In genomic region chr3:49104052-49104426, GRCh38 we compare ENCODE assay signal across 8 cellular contexts. TPM values are rescaled to one million over a fixed set of nuclear protein-coding genes. Genes with fewer than 3 reads are reported as not detected.
A peak's percentile ranks its signal among the peaks of the same experiment; 100 is the strongest.
DNase-seq lines count a peak whose midpoint lies in the region; ATAC-seq and TF ChIP-seq lines count a peak whose summit lies in the region.

No MANE protein-coding gene starts in this region.

- no peaks in the 10 kb centered on the region for H3K9me3 Mint-ChIP-seq in CD4-positive, alpha-beta memory T cell

- POLR2A ChIA-PET in CD4-positive, alpha-beta memory T cell (lab: Charles Lee; ENCODE audit: partially characterized antibody): interaction anchor here (0.9 to 9.7 kb wide), 8 partner anchors 10 to 172 kb away, joined by 3 to 122 read pairs (median 4); partner anchors contain the start of genes IMPDH2, NDUFAF3, QRICH1 and USP19
- POLR2A ChIA-PET in PC-3 (lab: Charles Lee; ENCODE audit: unreplicated experiment): interaction anchor here (0.9 kb wide), 1 partner anchor 9 kb away, joined by 3 read pairs; no protein-coding TSS in a partner anchor

- H3F3A ChIP-seq in PC-3 (ENCODE audit: low read length, unreplicated experiment): peaks cover 6% of the 10 kb centered on the region

- peak overlapping the region; percentile 92 for H3K27ac ChIP-seq in CD4-positive, alpha-beta memory T cell (ENCODE audit: low read depth, low read length)
- peak overlapping the region; percentile 50 for H3K27ac ChIP-seq in PC-3 (ENCODE audit: low read length)
- H3K27ac ChIP-seq in osteoblast (ENCODE audit: low read depth, low read length): peak overlapping the region; percentile 94

- intact Hi-C loops in CD4-positive, alpha-beta memory T cell (cut with micrococcal nuclease): loop anchor here (1.0 kb wide), 2 partner anchors 10 to 16 kb away; partner anchors contain the start of genes QRICH1 and USP19
- intact Hi-C loops in PC-3 (cut with micrococcal nuclease): loop anchor here (1.0 kb wide), 1 partner anchor 10 kb away; the partner anchor contains the start of gene QRICH1

- BruUV-seq in PC-3 (replicated peaks; lab: Mats Ljungman, UMichigan): TSS peak; percentile 56

- peak overlapping the region; percentile 96 to 99 (median 98) for H3K4me3 Mint-ChIP-seq in CD4-positive, alpha-beta memory T cell

- H4K20me1 ChIP-seq in PC-3 (ENCODE audit: low read length): no peaks in the 10 kb centered on the region
- H4K20me1 ChIP-seq in osteoblast (ENCODE audit: insufficient read depth, low read length): no peaks in the 10 kb centered on the region

- H3K9me2 ChIP-seq in PC-3 (replicated peaks; ENCODE audit: low read length): no peaks in the 10 kb centered on the region

- peaks cover 21% of the 10 kb centered on the region for H3K4me1 ChIP-seq in CD4-positive, alpha-beta memory T cell (ENCODE audit: insufficient read depth, low read length)
- H3K4me1 ChIP-seq in PC-3 (ENCODE audit: insufficient read depth, low read length) (peaks cover 21% of the 10 kb centered on the region), osteoblast (ENCODE audit: insufficient read depth, low read length) (peaks cover 22% of the 10 kb centered on the region)

- peaks cover 32 to 49% of the 10 kb centered on the region in 2 donors for H3K36me3 Mint-ChIP-seq in CD4-positive, alpha-beta memory T cell

- no peak for DNase-seq in CD4-positive, alpha-beta memory T cell
- DNase-seq in PC-3: no peak
- DNase-seq in epithelial cell of esophagus (ENCODE audit: low read depth): no peak
- peak; percentile 13 for DNase-seq in osteoblast (ENCODE audit: insufficient read length, low spot score, missing footprints)
- DNase-seq in NOMO-1 treated with DMSO at 0.1 percent for 48 hours (lab: John Stamatoyannopoulos, UW; ENCODE audit: unreplicated experiment): no peak

- peak overlapping the region; percentile 92 for H3K9ac ChIP-seq in PC-3 (ENCODE audit: low read length)

- CTCF ChIA-PET in CD4-positive, alpha-beta memory T cell (lab: Charles Lee; ENCODE audit: partially characterized antibody): interaction anchor here (0.6 to 2.0 kb wide), 3 partner anchors 10 to 82 kb away, joined by 3 to 17 read pairs (median 4); partner anchors contain the start of genes NDUFAF3 and QRICH1
- CTCF ChIA-PET in PC-3 (lab: Charles Lee): no interaction called here

- peak overlapping the region; percentile 64 to 94 for H3K4me3 ChIP-seq in CD4-positive, alpha-beta memory T cell (ENCODE audit: low read length in 2 of 2)
- H3K4me3 ChIP-seq in PC-3 (ENCODE audit: low read length) (peak overlapping the region; percentile 91), epithelial cell of esophagus (ENCODE audit: low read length) (peak overlapping the region; percentile 66), osteoblast (ENCODE audit: insufficient read depth, low read length) (peak overlapping the region; percentile 82)

- H3K79me2 ChIP-seq in PC-3 (ENCODE audit: low read length): peaks cover 29% of the 10 kb centered on the region
- peaks cover 31% of the 10 kb centered on the region for H3K79me2 ChIP-seq in osteoblast (ENCODE audit: insufficient read depth, low read length)

- H3K27me3 ChIP-seq in CD4-positive, alpha-beta memory T cell (ENCODE audit: insufficient read depth, low read length): no peaks in the 10 kb centered on the region
- H3K27me3 ChIP-seq in PC-3 (ENCODE audit: low read length) (no peaks in the 10 kb centered on the region), osteoblast (ENCODE audit: insufficient read depth, low read length) (no peaks in the 10 kb centered on the region)

- peak overlapping the region; percentile 98 for H3K4me2 ChIP-seq in PC-3 (ENCODE audit: low read length)
- H3K4me2 ChIP-seq in osteoblast (ENCODE audit: insufficient read depth, low read length): peak overlapping the region; percentile 90

- peaks cover 12 to 38% (median 26%) of the 10 kb centered on the region in 4 donors for H3K4me1 Mint-ChIP-seq in CD4-positive, alpha-beta memory T cell

- peak overlapping the region; percentile 94 to 99 (median 98) for H3K27ac Mint-ChIP-seq in CD4-positive, alpha-beta memory T cell

- H3K27me3 Mint-ChIP-seq in CD4-positive, alpha-beta memory T cell: no peaks in the 10 kb centered on the region

- H3K9me3 ChIP-seq in CD4-positive, alpha-beta memory T cell (ENCODE audit: control insufficient read depth in 1 of 2, low read length in 2 of 2): no peaks in the 10 kb centered on the region
- H3K9me3 ChIP-seq in PC-3 (ENCODE audit: low read length) (no peaks in the 10 kb centered on the region), osteoblast (ENCODE audit: low read depth, low read length) (no peaks in the 10 kb centered on the region)

- no peak for TF ChIP-seq CTCF in PC-3 (conservative IDR thresholded peaks at IDR 0.05; ENCODE audit: low read depth, low read length)
- no peak for TF ChIP-seq CTCF in epithelial cell of esophagus (IDR thresholded peaks at IDR 0.05; ENCODE audit: insufficient read depth, low read depth, low read length, missing control alignments)
- TF ChIP-seq CTCF in osteoblast (IDR thresholded peaks at IDR 0.05; ENCODE audit: extremely low read depth, low read depth, low read length): no peak

- peak overlapping the region; percentile 89 for H2AFZ ChIP-seq in PC-3 (ENCODE audit: low read length)
- H2AFZ ChIP-seq in osteoblast (ENCODE audit: low read length): peak overlapping the region; percentile 96

- H3K36me3 ChIP-seq in CD4-positive, alpha-beta memory T cell (ENCODE audit: insufficient read depth, low read length): peaks cover 36% of the 10 kb centered on the region
- peaks cover 38% of the 10 kb centered on the region for H3K36me3 ChIP-seq in PC-3 (ENCODE audit: low read depth, low read length)
- peaks cover 56% of the 10 kb centered on the region for H3K36me3 ChIP-seq in osteoblast (ENCODE audit: insufficient read depth, low read length)

- no peak for ATAC-seq in PC-3
- ATAC-seq in GM21526 (IDR thresholded peaks at IDR 0.05; ENCODE audit: low FRiP score, unreplicated experiment): no peak
- no peak for ATAC-seq in HG03378 (IDR thresholded peaks at IDR 0.05; ENCODE audit: unreplicated experiment)
- no peak for ATAC-seq in HG03139 (IDR thresholded peaks at IDR 0.05; ENCODE audit: unreplicated experiment)

RNA-seq across cellular contexts. Expression of gene QARS1, which starts 0.5 kb away (rescaled TPM):
- total RNA-seq in CD4-positive, alpha-beta memory T cell: 100 to 1,000 TPM; 199 TPM
- 100 to 1,000 TPM; 102 to 116 TPM for polyA plus RNA-seq in CD4-positive, alpha-beta memory T cell
- total RNA-seq in PC-3 (2014; rRNA removed): 310 and 316 TPM in 2 replicates
- total RNA-seq in osteoblast: 360 and 416 TPM in 2 replicates

RNA-seq across cellular contexts. Expression of gene QRICH1, which starts 10.2 kb away (rescaled TPM):
- 100 to 1,000 TPM; 172 to 177 TPM for total RNA-seq in CD4-positive, alpha-beta memory T cell
- polyA plus RNA-seq in CD4-positive, alpha-beta memory T cell: 10 to 100 TPM; 18.6 to 32.0 TPM
- total RNA-seq in PC-3 (2014; rRNA removed) (90.2 and 124 TPM in 2 replicates), osteoblast (136 and 167 TPM in 2 replicates)

RNA-seq across cellular contexts. Expression of gene USP19, which starts 16.6 kb away (rescaled TPM):
- total RNA-seq in CD4-positive, alpha-beta memory T cell: 100 to 1,000 TPM in 1 of 2 experiments, 10 to 100 TPM in 1; 91.7 to 105 TPM
- 10 to 100 TPM; 24.9 to 38.2 TPM for polyA plus RNA-seq in CD4-positive, alpha-beta memory T cell
- total RNA-seq in PC-3 (2014; rRNA removed) (84.4 and 86.7 TPM in 2 replicates), osteoblast (37.1 and 49.6 TPM in 2 replicates)

RNA-seq across cellular contexts. Expression of gene LAMB2, which starts 28.8 kb away (rescaled TPM):
- total RNA-seq in CD4-positive, alpha-beta memory T cell: 1 to 10 TPM in 1 of 2 experiments, not detected in 1; 1.1 TPM
- polyA plus RNA-seq in CD4-positive, alpha-beta memory T cell: not detected
- total RNA-seq in PC-3 (2014; rRNA removed) (240 and 365 TPM in 2 replicates), osteoblast (355 and 450 TPM in 2 replicates)
